In the genomic region with DNA sequence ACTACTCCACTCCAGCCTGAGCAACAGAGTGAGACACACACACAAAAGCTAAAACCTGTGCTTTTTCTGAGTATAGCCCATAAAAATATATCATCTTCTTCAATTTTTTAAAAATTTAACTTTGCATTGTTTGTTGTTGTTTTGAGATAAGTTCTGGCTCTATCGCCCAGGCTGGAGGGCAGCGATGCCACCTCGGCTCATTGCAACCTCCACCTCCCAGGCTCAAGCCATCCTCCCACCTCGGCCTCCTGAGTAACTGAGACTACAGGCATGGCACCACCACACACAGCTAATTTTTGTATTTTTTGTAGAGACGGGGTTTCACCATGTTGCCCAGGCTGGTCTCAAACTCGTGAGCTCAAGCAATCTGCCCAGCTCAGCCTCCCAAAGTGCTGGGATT, we compare ENCODE assay signal across 9 cellular contexts. TPM values are rescaled to one million over a fixed set of nuclear protein-coding genes. Genes with fewer than 3 reads are reported as not detected.
"Had no signal": no experiment of that assay in that cellular context is flagged by ENCODE, and none has a peak within 500 bp of the region (broad histone marks: within the 10 kb centered on the region; RNA-seq: fewer than 3 reads in every experiment).

No MANE protein-coding gene starts in this region.

- DNase-seq: IMR-90, KBM-7 had no signal

- H3K27ac ChIP-seq: HL-60 had no signal

- H3K4me3 Mint-ChIP-seq: IgD-negative memory B cell had no signal

- H3K4me3 ChIP-seq: K562 had no signal

- H3K9me3 Mint-ChIP-seq: IgD-negative memory B cell had no signal

- FAIRE-seq: HepG2, HTR-8/SVneo, K562 had no signal

- H3K27ac Mint-ChIP-seq: IgD-negative memory B cell had no signal

- ATAC-seq: HepG2, K562 had no signal

RNA-seq across cellular contexts. Expression of gene TLX1, which starts 14.3 kb away (rescaled TPM):
- total RNA-seq: HT-29, HT1080, IMR-90 had no signal
- polyA plus RNA-seq: IgD-negative memory B cell, IMR-90 had no signal

RNA-seq across cellular contexts. Expression of gene KAZALD1, which starts 55.0 kb away (rescaled TPM):
- polyA plus RNA-seq: IgD-negative memory B cell had no signal
